8 cellular contexts compared by ENCODE assay signal in the genomic region with DNA sequence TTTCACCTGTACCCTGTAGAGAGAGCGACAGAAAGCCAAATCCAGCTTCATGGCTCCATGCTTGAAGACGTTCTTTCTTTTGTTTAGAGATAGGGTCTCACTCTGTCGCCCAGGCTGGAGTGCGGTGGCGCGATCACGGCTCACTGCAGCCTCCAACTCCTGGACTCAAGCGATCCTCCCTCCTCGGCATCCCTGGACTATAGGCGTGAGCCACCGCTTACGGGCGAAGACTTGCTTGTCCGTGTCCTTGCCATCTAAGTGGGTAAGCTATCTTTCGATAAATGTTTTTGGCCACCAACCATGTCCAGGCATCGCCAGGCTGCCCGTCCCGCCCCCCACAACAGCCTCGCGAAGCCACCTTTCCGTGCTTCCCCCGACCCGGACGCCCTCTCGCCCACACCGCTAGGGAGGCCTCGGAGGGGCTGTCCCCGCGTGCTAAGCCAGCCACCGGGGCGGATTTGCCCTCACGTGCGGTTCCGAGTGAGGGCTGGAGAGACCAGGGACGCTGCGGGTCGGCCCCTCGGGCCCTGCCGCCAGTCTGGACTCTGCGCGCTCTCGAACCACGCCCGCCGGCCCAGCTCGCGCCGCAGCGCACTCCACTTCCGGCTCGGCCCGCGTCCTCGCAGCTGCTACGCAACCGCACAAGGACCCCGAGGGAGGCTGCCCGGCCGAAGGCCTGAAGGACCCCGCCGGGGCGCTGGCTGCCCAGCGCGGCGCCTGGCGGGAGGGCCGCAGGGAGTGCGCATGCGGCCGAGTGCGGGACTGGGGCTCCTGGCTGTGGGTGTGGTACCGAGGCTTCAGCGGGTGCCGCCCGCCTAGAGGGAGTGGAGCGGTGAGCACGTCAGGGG. TPM values are rescaled to one million over a fixed set of nuclear protein-coding genes. Genes with fewer than 3 reads are reported as not detected.
DNase-seq lines count a peak whose midpoint lies in the region; ATAC-seq and TF ChIP-seq lines count a peak whose summit lies in the region.
"Not testable (repeated sequence)": the region's sequence is repeated elsewhere in the genome, so short reads cannot be mapped to it uniquely, and the experiment has no call there.

Gene RABL2B (minus strand): TSS at position 604 of the 848 bp plus-strand sequence. CDS start 1,342 bp downstream, outside the sequence.

- H4K8ac ChIP-seq in IMR-90 (ENCODE audit: low read depth in 2 of 2, low read length in 2 of 2), result peak within 1 kb of the TSS; percentile 73 to 74; a peak in 2 of 4 replicates

- H3K27me3 ChIP-seq in IMR-90 (ENCODE audit: control insufficient read depth, insufficient read depth, low read length); esophagus muscularis mucosa; muscle layer of colon (ENCODE audit: control insufficient read depth in 1 of 2, insufficient read depth in 2 of 2, low read length in 2 of 2): not testable (repeated sequence)

- H3K9ac ChIP-seq in IMR-90 (ENCODE audit: low read depth, low read length), result peak within 1 kb of the TSS; percentile 60
- H3K9ac ChIP-seq in muscle layer of colon (ENCODE audit: low read length), result peak within 1 kb of the TSS; percentile 21

- peak within 1 kb of the TSS; percentile 51 for H2AFZ ChIP-seq in IMR-90 (replicated peaks; ENCODE audit: low read length, poor library complexity)

- in situ Hi-C loops in IMR-90 (cut with MboI; ENCODE audit: low sequenced_read_pairs), result not testable (repeated sequence)

- H3K4me1 Mint-ChIP-seq in activated T-cell treated with anti-CD3 and anti-CD28 coated beads, Interleukin-2, amount 50 U/mL, for 4 hours (ENCODE audit: low read depth), result not testable (repeated sequence)

- CTCF ChIA-PET in IMR-90 (lab: Yijun Ruan, JAX), result not testable (repeated sequence)

- not testable (repeated sequence) for H3K4me1 ChIP-seq in IMR-90 (ENCODE audit: control insufficient read depth, insufficient read depth, low read length); esophagus muscularis mucosa; muscle layer of colon (ENCODE audit: insufficient read depth, low read length)

- H3K9me1 ChIP-seq in IMR-90 (ENCODE audit: insufficient read depth, low read length), result not testable (repeated sequence)

- WGBS in IMR-90 (ENCODE audit: extremely low coverage in 2 of 2, insufficient read length in 1 of 2), 2 experiments, result no CpG with 5 or more reads among the region's 77 CpGs
- 0% methylated on average over 1 of the region's 77 CpGs for WGBS in esophagus muscularis mucosa

- H2BK5ac ChIP-seq in IMR-90 (ENCODE audit: low read depth, low read length, poor library complexity, severe bottlenecking), result peak within 1 kb of the TSS; percentile 33

- H2BK15ac ChIP-seq in IMR-90 (ENCODE audit: low read depth, low read length), result not testable (repeated sequence)

- H3K79me1 ChIP-seq in IMR-90 (ENCODE audit: low read depth in 1 of 2, low read length in 2 of 2), result peaks cover 3 to 10% of the 10 kb centered on the region in 2 experiments; a peak in 3 of 4 replicates

- POLR2A ChIA-PET in IMR-90 (lab: Charles Lee; ENCODE audit: unreplicated experiment), result not testable (repeated sequence)

- peak within 1 kb of the TSS; percentile 42 for H3K27ac ChIP-seq in IMR-90 (ENCODE audit: insufficient read depth, low read length)
- peak within 1 kb of the TSS in 3 of 4 donors; percentile 13 to 39 (median 19) for H3K27ac ChIP-seq in esophagus muscularis mucosa (replicated peaks in 1 of 4)
- H3K27ac ChIP-seq in muscle layer of colon (ENCODE audit: low read depth, low read length), result not testable (repeated sequence)

- not testable (repeated sequence) for H3K36me3 ChIP-seq in IMR-90 (ENCODE audit: control insufficient read depth, insufficient read depth, low read length); muscle layer of colon (ENCODE audit: insufficient read depth, low read length)
- peaks cover 0 to 12% (median 3%) of the 10 kb centered on the region in 4 donors for H3K36me3 ChIP-seq in esophagus muscularis mucosa

- H2BK120ac ChIP-seq in IMR-90 (ENCODE audit: low read depth, low read length), result not testable (repeated sequence)

- H2AK5ac ChIP-seq in IMR-90 (ENCODE audit: low read depth, low read length), result peak within 1 kb of the TSS; percentile 67

- H4K91ac ChIP-seq in IMR-90 (ENCODE audit: insufficient read depth, low read depth, low read length), result peak within 1 kb of the TSS; percentile 39; the same call in 1 of the 2 replicates

- dilution Hi-C loops in IMR-90 (cut with HindIII; ENCODE audit: low sequenced_read_pairs, unreplicated experiment), result not testable (repeated sequence)

- H3K4me2 ChIP-seq in IMR-90 (ENCODE audit: low read depth, low read length), result peak within 1 kb of the TSS; percentile 95

- H3K9me3 ChIP-seq in IMR-90 (ENCODE audit: control insufficient read depth, insufficient read depth, low read length); esophagus muscularis mucosa; muscle layer of colon (ENCODE audit: low read length): not testable (repeated sequence)

- not testable (repeated sequence) for BruUV-seq in IMR-90 (replicated peaks; lab: Mats Ljungman, UMichigan)

- 0 out of 2 replicates have a peak within 1 kb of the TSS, but pooled peaks have one; percentile 16 for H3K56ac ChIP-seq in IMR-90 (ENCODE audit: extremely low read depth, insufficient read depth, low read length)

- H3K27me3 Mint-ChIP-seq in activated T-cell treated with anti-CD3 and anti-CD28 coated beads, Interleukin-2, amount 50 U/mL, for 4 hours (ENCODE audit: low read depth), result not testable (repeated sequence)

- intact Hi-C loops in IMR-90 (cut with micrococcal nuclease); esophagus muscularis mucosa (cut with DNase I): not testable (repeated sequence)

- H3K4me3 ChIP-seq in IMR-90 (ENCODE audit: insufficient read depth, low read depth, low read length) (peak within 1 kb of the TSS; percentile 77), esophagus muscularis mucosa (peak within 1 kb of the TSS; percentile 56 to 67 (median 60)), muscle layer of colon (ENCODE audit: low read depth in 1 of 2, low read length in 2 of 2) (peak within 1 kb of the TSS; percentile 32 to 49)

- peak within 1 kb of the TSS; percentile 65 for H3K4ac ChIP-seq in IMR-90 (ENCODE audit: low read depth, low read length)

- H2AK9ac ChIP-seq in IMR-90 (replicated peaks; ENCODE audit: low read depth, low read length, poor library complexity), result not testable (repeated sequence)

- TF ChIP-seq EP300 in esophagus muscularis mucosa (IDR thresholded peaks at IDR 0.05), result not testable (repeated sequence)

- TF ChIP-seq CTCF in IMR-90 (conservative IDR thresholded peaks at IDR 0.05; ENCODE audit: low read depth, low read length); esophagus muscularis mucosa (IDR thresholded peaks at IDR 0.05): not testable (repeated sequence)

- DNase-seq in DMS53 (lab: John Stamatoyannopoulos, UW) (peak; percentile 92), IMR-90 (peak; percentile 83)
- peak; percentile 83 for DNase-seq in activated T-cell treated with anti-CD3 and anti-CD28 coated beads, Interleukin-2, amount 50 U/mL, for 4 hours
- not testable (repeated sequence) for DNase-seq in esophagus muscularis mucosa (ENCODE audit: extremely low spot score)
- peak; percentile 70 to 79 for DNase-seq in stimulated activated CD8-positive, alpha-beta memory T cell treated with anti-CD3 and anti-CD28 coated beads, Interleukin-4, amount 100 ng/mL, for 4 hours (ENCODE audit: low read depth in 2 of 2, low spot score in 1 of 2)

- peak within 1 kb of the TSS; percentile 71 for H3K14ac ChIP-seq in IMR-90 (replicated peaks; ENCODE audit: low read depth, low read length)

- not testable (repeated sequence) for H2BK20ac ChIP-seq in IMR-90 (ENCODE audit: low read depth, low read length)

- peak; percentile 93 for ATAC-seq in GM21619 (IDR thresholded peaks at IDR 0.05; ENCODE audit: unreplicated experiment)
- peak; percentile 98 for ATAC-seq in IMR-90 (ENCODE audit: low read depth)
- ATAC-seq in activated T-cell treated with anti-CD3 and anti-CD28 coated beads, Interleukin-2, amount 50 U/mL, for 4 hours, result peak; percentile 95 to 97

- not testable (repeated sequence) for H3K18ac ChIP-seq in IMR-90 (ENCODE audit: low read depth, low read length)

- TF ChIP-seq RAD21 in IMR-90 (IDR thresholded peaks at IDR 0.05; ENCODE audit: low read length), result not testable (repeated sequence)

- H3K4me3 Mint-ChIP-seq in activated T-cell treated with anti-CD3 and anti-CD28 coated beads, Interleukin-2, amount 50 U/mL, for 4 hours, result peak within 1 kb of the TSS; percentile 85

- not testable (repeated sequence) for H4K20me1 ChIP-seq in IMR-90 (ENCODE audit: insufficient read depth, low read length)

- H3K9me3 Mint-ChIP-seq in activated T-cell treated with anti-CD3 and anti-CD28 coated beads, Interleukin-2, amount 50 U/mL, for 4 hours, result not testable (repeated sequence)

- H4K5ac ChIP-seq in IMR-90 (ENCODE audit: low read depth, low read length), result peak within 1 kb of the TSS; percentile 22

- peak within 1 kb of the TSS; percentile 49; the same call in 1 of the 2 replicates for H3K23ac ChIP-seq in IMR-90 (ENCODE audit: low read depth, low read length)

- not testable (repeated sequence) for TF ChIP-seq POLR2A in IMR-90 (IDR thresholded peaks at IDR 0.05; ENCODE audit: low read depth, low read length); esophagus muscularis mucosa (IDR thresholded peaks at IDR 0.05; ENCODE audit: low read depth)

- H3K36me3 Mint-ChIP-seq in activated T-cell treated with anti-CD3 and anti-CD28 coated beads, Interleukin-2, amount 50 U/mL, for 4 hours (ENCODE audit: insufficient read depth), result not testable (repeated sequence)

TF ChIP-seq in IMR-90, 13 proteins besides CTCF, POLR2A, EP300 and RAD21:
- peak; percentile 97 for TF ChIP-seq MXI1 (IDR thresholded peaks at IDR 0.05; ENCODE audit: borderline replicate concordance, low read depth, low read length)

TF ChIP-seq in PFSK-1, 5 proteins besides CTCF, POLR2A, EP300 and RAD21:
- TF ChIP-seq POLR2AphosphoS5 (IDR thresholded peaks at IDR 0.05; ENCODE audit: low read depth, low read length) (0 out of 2 replicates have a peak, but pooled peaks have one; percentile 24), SIN3A (IDR thresholded peaks at IDR 0.05; ENCODE audit: borderline replicate concordance, insufficient read depth, low read length) (peak; percentile 93; the same call in 1 of the 2 replicates)

RNA-seq across cellular contexts. Expression of gene RABL2B, which starts in this region (rescaled TPM):
- total RNA-seq in IMR-90 (2012; rRNA removed) (8.4 and 8.6 TPM in 2 replicates), esophagus muscularis mucosa (10 to 100 TPM in 3 of 4 donors, 1 to 10 TPM in 1; 9.9 to 18.3 (median 12.4) TPM)
- 23.1 and 23.3 TPM in 2 replicates for polyA plus RNA-seq in IMR-90 (2012; rRNA removed)
- polyA plus RNA-seq in IMR-90 (2012; cell fraction: cytosol; rRNA removed), result 17.6 and 22.7 TPM in 2 replicates
- 69.7 and 112 TPM in 2 replicates for polyA plus RNA-seq in IMR-90 (2012; cell fraction: nucleus; rRNA removed; ENCODE audit: low replicate concordance)
- polyA plus RNA-seq in PFSK-1 (2012; ENCODE audit: insufficient read length, low read depth), result 15.8 TPM
- 10 to 100 TPM; 28.3 to 38.4 (median 28.4) TPM for total RNA-seq in activated T-cell treated with anti-CD3 and anti-CD28 coated beads, Interleukin-2, amount 50 U/mL, for 4 hours
